Comparison of ENCODE assay signal across 9 cellular contexts in genomic region chr2:157751462-157752058, GRCh38.
DNase-seq lines count a peak whose midpoint lies in the region; ATAC-seq and TF ChIP-seq lines count a peak whose summit lies in the region.
"Had no signal": no experiment of that assay in that cellular context is flagged by ENCODE, and none has a peak within 500 bp of the region (broad histone marks: within the 10 kb centered on the region; RNA-seq: fewer than 3 reads in every experiment).

No MANE protein-coding gene starts in this region.

- no peak overlapping the region for H4K8ac ChIP-seq in mesendoderm (ENCODE audit: low read depth, low read length)

- H3K27ac Mint-ChIP-seq in activated CD8-positive, alpha-beta T cell treated with anti-CD3 and anti-CD28 coated beads, Interleukin-2, amount 10 ng/mL, durations not matched to agents 7 days and 5 days, result no peak overlapping the region

- POLR2A ChIA-PET in activated CD8-positive, alpha-beta T cell treated with anti-CD3 and anti-CD28 coated beads, Interleukin-2, amount 10 ng/mL, durations not matched to agents 7 days and 5 days (lab: Charles Lee), result no interaction called here

- H3K9ac ChIP-seq in mesendoderm (ENCODE audit: low read length), result no peak overlapping the region

- no peak overlapping the region for H4K5ac ChIP-seq in mesendoderm (ENCODE audit: low read length)

- DNase-seq in activated CD8-positive, alpha-beta T cell treated with anti-CD3 and anti-CD28 coated beads, Interleukin-2, amount 10 ng/mL, durations not matched to agents 7 days and 5 days, result peak; percentile 32
- DNase-seq in mesendoderm (peak; percentile 79), NCI-H2196 (lab: John Stamatoyannopoulos, UW; ENCODE audit: unreplicated experiment) (no peak), Ammon's horn (ENCODE audit: low spot score) (no peak), DMS79 (lab: John Stamatoyannopoulos, UW) (no peak)

- H3K4me2 ChIP-seq in mesendoderm (ENCODE audit: low read length), result no peak overlapping the region

- H3K4me3 ChIP-seq in mesendoderm (ENCODE audit: low read length), result no peak overlapping the region

- peaks cover 5% of the 10 kb centered on the region for H3K9me3 Mint-ChIP-seq in activated CD8-positive, alpha-beta T cell treated with anti-CD3 and anti-CD28 coated beads, Interleukin-2, amount 10 ng/mL, durations not matched to agents 7 days and 5 days (ENCODE audit: insufficient read depth)

- no CpG with 5 or more reads among the region's 6 CpGs for WGBS in mesendoderm (ENCODE audit: extremely low coverage, insufficient coverage, low lambda C conversion rate)

- TF ChIP-seq CTCF in 22Rv1 (IDR thresholded peaks at IDR 0.05), result peak; percentile 15; the same call in 1 of the 2 replicates

- H3K23ac ChIP-seq in mesendoderm (ENCODE audit: low read length), result no peak overlapping the region

- no peaks in the 10 kb centered on the region for H3K27me3 ChIP-seq in mesendoderm (ENCODE audit: insufficient read depth, low read length, poor library complexity)

- ATAC-seq in GM19025 (IDR thresholded peaks at IDR 0.05; ENCODE audit: low read depth, unreplicated experiment) (peak; percentile 66), HG03469 (IDR thresholded peaks at IDR 0.05; ENCODE audit: unreplicated experiment) (peak; percentile 67)
- ATAC-seq in activated CD8-positive, alpha-beta T cell treated with anti-CD3 and anti-CD28 coated beads, Interleukin-2, amount 10 ng/mL, durations not matched to agents 7 days and 5 days, result no peak

- H3K4me1 ChIP-seq in mesendoderm (ENCODE audit: control insufficient read depth, low read depth, low read length), result no peaks in the 10 kb centered on the region

- H3K36me3 Mint-ChIP-seq in activated CD8-positive, alpha-beta T cell treated with anti-CD3 and anti-CD28 coated beads, Interleukin-2, amount 10 ng/mL, durations not matched to agents 7 days and 5 days (ENCODE audit: low read depth), result peaks cover 56% of the 10 kb centered on the region

- no peak overlapping the region for H3K4ac ChIP-seq in mesendoderm (ENCODE audit: low read depth, low read length)

- H3K4me3 Mint-ChIP-seq in activated CD8-positive, alpha-beta T cell treated with anti-CD3 and anti-CD28 coated beads, Interleukin-2, amount 10 ng/mL, durations not matched to agents 7 days and 5 days, result no peak overlapping the region
- H3K4me3 Mint-ChIP-seq: CD8-positive, alpha-beta memory T cell had no signal

- no peak overlapping the region for H2AK5ac ChIP-seq in mesendoderm (ENCODE audit: low read length)

- no peak overlapping the region for H3K18ac ChIP-seq in mesendoderm (ENCODE audit: low read length)

- no peaks in the 10 kb centered on the region for H3K36me3 ChIP-seq in mesendoderm (ENCODE audit: control insufficient read depth, insufficient read depth, low read length)

- H2BK15ac ChIP-seq in mesendoderm (replicated peaks; ENCODE audit: low read depth), result no peak overlapping the region

- H3K27ac ChIP-seq in 22Rv1 (no peak overlapping the region), mesendoderm (ENCODE audit: low read depth, low read length) (no peak overlapping the region)

- CTCF ChIA-PET in activated CD8-positive, alpha-beta T cell treated with anti-CD3 and anti-CD28 coated beads, Interleukin-2, amount 10 ng/mL, durations not matched to agents 7 days and 5 days (lab: Charles Lee), result interaction anchor here (0.7 to 2.2 kb wide), 9 partner anchors 10 to 454 kb away, joined by 3 to 13 read pairs (median 3); partner anchors contain the start of gene ACVR1C

- peaks cover 32% of the 10 kb centered on the region for H3K4me1 Mint-ChIP-seq in activated CD8-positive, alpha-beta T cell treated with anti-CD3 and anti-CD28 coated beads, Interleukin-2, amount 10 ng/mL, durations not matched to agents 7 days and 5 days (ENCODE audit: low read depth)

- peaks cover 2% of the 10 kb centered on the region for H3K79me1 ChIP-seq in mesendoderm (ENCODE audit: low read length)

- H3K27me3 Mint-ChIP-seq in activated CD8-positive, alpha-beta T cell treated with anti-CD3 and anti-CD28 coated beads, Interleukin-2, amount 10 ng/mL, durations not matched to agents 7 days and 5 days (ENCODE audit: low read depth), result no peaks in the 10 kb centered on the region
- H3K27me3 Mint-ChIP-seq: CD8-positive, alpha-beta memory T cell had no signal

- H2BK120ac ChIP-seq in mesendoderm (ENCODE audit: low read depth, low read length), result no peak overlapping the region

- no peaks in the 10 kb centered on the region for H3K79me2 ChIP-seq in mesendoderm (ENCODE audit: control insufficient read depth, insufficient read depth, low read length)

- no peak overlapping the region for H2BK5ac ChIP-seq in mesendoderm (ENCODE audit: low read length)

- no peak overlapping the region for H3K56ac ChIP-seq in mesendoderm (ENCODE audit: low read length)

Comparison
In these comparisons a context has a peak if more than half of its experiments do, and no peak if none do; other contexts are left out.
1. DNase-seq: peak in activated CD8-positive, alpha-beta T cell treated with anti-CD3 and anti-CD28 coated beads, Interleukin-2, amount 10 ng/mL, durations not matched to agents 7 days and 5 days (single experiment) and mesendoderm (single experiment); none in NCI-H2196 (single experiment), Ammon's horn (single experiment) and DMS79 (single experiment).